ENCODE assay signal across 3 cellular contexts in the genomic region with DNA sequence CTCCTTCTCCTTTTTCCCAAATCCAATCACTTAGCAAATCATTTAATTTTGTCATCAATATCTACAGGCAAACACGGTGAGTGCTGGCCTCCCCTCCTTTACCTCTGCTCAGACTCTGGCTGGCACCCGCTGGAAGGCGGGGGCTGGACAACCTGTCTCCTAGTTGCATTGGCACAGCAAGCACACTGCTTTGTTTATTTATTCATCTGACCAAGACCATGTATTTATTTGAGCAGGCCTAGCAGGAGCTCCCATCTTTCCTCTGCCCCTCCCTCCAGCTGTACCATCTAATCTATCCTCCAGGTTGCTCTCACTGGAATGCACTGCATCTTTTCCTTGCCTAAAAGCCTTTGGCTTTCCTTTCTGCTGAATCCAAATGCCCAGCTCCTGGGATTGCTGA.
TF ChIP-seq lines count a peak whose summit lies in the region.

No MANE protein-coding gene starts in this region.

TF ChIP-seq in liver, 16 proteins besides CTCF, POLR2A, EP300 and RAD21:
- TF ChIP-seq FOXA2 (IDR thresholded peaks at IDR 0.05), result peak; percentile 56
- TF ChIP-seq NR2F2 (IDR thresholded peaks at IDR 0.05), result no peak
- no peak for TF ChIP-seq JUND (IDR thresholded peaks at IDR 0.05)
- TF ChIP-seq, protein P1, sequence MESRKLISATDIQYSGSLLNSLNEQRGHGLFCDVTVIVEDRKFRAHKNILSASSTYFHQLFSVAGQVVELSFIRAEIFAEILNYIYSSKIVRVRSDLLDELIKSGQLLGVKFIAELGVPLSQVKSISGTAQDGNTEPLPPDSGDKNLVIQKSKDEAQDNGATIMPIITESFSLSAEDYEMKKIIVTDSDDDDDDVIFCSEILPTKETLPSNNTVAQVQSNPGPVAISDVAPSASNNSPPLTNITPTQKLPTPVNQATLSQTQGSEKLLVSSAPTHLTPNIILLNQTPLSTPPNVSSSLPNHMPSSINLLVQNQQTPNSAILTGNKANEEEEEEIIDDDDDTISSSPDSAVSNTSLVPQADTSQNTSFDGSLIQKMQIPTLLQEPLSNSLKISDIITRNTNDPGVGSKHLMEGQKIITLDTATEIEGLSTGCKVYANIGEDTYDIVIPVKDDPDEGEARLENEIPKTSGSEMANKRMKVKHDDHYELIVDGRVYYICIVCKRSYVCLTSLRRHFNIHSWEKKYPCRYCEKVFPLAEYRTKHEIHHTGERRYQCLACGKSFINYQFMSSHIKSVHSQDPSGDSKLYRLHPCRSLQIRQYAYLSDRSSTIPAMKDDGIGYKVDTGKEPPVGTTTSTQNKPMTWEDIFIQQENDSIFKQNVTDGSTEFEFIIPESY (IDR thresholded peaks at IDR 0.05), result no peak
- TF ChIP-seq TAF1 (conservative IDR thresholded peaks at IDR 0.05), result no peak
- TF ChIP-seq HNF4A (conservative IDR thresholded peaks at IDR 0.05), result peak; percentile 16 to 18
- TF ChIP-seq GABPA (IDR thresholded peaks at IDR 0.05 in 1 of 2, conservative IDR thresholded peaks at IDR 0.05 in 1 of 2), result no peak
- no peak for TF ChIP-seq YY1 (IDR thresholded peaks at IDR 0.05)
- TF ChIP-seq, protein P2, sequence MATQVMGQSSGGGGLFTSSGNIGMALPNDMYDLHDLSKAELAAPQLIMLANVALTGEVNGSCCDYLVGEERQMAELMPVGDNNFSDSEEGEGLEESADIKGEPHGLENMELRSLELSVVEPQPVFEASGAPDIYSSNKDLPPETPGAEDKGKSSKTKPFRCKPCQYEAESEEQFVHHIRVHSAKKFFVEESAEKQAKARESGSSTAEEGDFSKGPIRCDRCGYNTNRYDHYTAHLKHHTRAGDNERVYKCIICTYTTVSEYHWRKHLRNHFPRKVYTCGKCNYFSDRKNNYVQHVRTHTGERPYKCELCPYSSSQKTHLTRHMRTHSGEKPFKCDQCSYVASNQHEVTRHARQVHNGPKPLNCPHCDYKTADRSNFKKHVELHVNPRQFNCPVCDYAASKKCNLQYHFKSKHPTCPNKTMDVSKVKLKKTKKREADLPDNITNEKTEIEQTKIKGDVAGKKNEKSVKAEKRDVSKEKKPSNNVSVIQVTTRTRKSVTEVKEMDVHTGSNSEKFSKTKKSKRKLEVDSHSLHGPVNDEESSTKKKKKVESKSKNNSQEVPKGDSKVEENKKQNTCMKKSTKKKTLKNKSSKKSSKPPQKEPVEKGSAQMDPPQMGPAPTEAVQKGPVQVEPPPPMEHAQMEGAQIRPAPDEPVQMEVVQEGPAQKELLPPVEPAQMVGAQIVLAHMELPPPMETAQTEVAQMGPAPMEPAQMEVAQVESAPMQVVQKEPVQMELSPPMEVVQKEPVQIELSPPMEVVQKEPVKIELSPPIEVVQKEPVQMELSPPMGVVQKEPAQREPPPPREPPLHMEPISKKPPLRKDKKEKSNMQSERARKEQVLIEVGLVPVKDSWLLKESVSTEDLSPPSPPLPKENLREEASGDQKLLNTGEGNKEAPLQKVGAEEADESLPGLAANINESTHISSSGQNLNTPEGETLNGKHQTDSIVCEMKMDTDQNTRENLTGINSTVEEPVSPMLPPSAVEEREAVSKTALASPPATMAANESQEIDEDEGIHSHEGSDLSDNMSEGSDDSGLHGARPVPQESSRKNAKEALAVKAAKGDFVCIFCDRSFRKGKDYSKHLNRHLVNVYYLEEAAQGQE (IDR thresholded peaks at IDR 0.05), result no peak
- TF ChIP-seq, protein P3, sequence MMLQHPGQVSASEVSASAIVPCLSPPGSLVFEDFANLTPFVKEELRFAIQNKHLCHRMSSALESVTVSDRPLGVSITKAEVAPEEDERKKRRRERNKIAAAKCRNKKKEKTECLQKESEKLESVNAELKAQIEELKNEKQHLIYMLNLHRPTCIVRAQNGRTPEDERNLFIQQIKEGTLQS (IDR thresholded peaks at IDR 0.05), result no peak
- TF ChIP-seq, protein P4, sequence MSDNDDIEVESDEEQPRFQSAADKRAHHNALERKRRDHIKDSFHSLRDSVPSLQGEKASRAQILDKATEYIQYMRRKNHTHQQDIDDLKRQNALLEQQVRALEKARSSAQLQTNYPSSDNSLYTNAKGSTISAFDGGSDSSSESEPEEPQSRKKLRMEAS (IDR thresholded peaks at IDR 0.05), result peak; percentile 15
- TF ChIP-seq RXRA (IDR thresholded peaks at IDR 0.05), result peak in 1 of 2 donors; percentile 29
- peak in 1 of 2 donors; percentile 29 for TF ChIP-seq EGR1 (IDR thresholded peaks at IDR 0.05; ENCODE audit: low read depth in 2 of 2)
- TF ChIP-seq SP1 (IDR thresholded peaks at IDR 0.05), result no peak
- TF ChIP-seq FOXA1 (IDR thresholded peaks at IDR 0.05), result no peak
- TF ChIP-seq HNF4G (IDR thresholded peaks at IDR 0.05), result no peak
TF ChIP-seq in liver: peak in this region for 5.

TF ChIP-seq in HepG2, 621 proteins besides CTCF, POLR2A, EP300 and RAD21:
- TF ChIP-seq, protein P5, sequence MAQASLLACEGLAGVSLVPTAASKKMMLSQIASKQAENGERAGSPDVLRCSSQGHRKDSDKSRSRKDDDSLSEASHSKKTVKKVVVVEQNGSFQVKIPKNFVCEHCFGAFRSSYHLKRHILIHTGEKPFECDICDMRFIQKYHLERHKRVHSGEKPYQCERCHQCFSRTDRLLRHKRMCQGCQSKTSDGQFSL (CRISPR knock-in tag; IDR thresholded peaks at IDR 0.05), result no peak
- TF ChIP-seq FOXO1 (CRISPR knock-in tag; IDR thresholded peaks at IDR 0.05), result no peak
TF ChIP-seq in HepG2: peak in this region for 0.

TF ChIP-seq in SK-N-SH, 30 proteins besides CTCF, POLR2A, EP300 and RAD21:
- no peak for TF ChIP-seq SMC3 (IDR thresholded peaks at IDR 0.05; ENCODE audit: low read depth, low read length)
- TF ChIP-seq TEAD4 (IDR thresholded peaks at IDR 0.05; ENCODE audit: borderline replicate concordance, insufficient read depth), result no peak
- no peak for TF ChIP-seq FOXJ3 (CRISPR knock-in tag; IDR thresholded peaks at IDR 0.05)
- TF ChIP-seq, protein P4 (IDR thresholded peaks at IDR 0.05; ENCODE audit: low read depth), result no peak
- TF ChIP-seq, protein P6, sequence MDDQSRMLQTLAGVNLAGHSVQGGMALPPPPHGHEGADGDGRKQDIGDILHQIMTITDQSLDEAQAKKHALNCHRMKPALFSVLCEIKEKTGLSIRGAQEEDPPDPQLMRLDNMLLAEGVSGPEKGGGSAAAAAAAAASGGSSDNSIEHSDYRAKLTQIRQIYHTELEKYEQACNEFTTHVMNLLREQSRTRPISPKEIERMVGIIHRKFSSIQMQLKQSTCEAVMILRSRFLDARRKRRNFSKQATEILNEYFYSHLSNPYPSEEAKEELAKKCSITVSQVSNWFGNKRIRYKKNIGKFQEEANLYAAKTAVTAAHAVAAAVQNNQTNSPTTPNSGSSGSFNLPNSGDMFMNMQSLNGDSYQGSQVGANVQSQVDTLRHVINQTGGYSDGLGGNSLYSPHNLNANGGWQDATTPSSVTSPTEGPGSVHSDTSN (IDR thresholded peaks at IDR 0.05), result no peak
- TF ChIP-seq ELF1 (IDR thresholded peaks at IDR 0.05), result no peak
- no peak for TF ChIP-seq FOSL2 (IDR thresholded peaks at IDR 0.05; ENCODE audit: borderline replicate concordance, low read depth)
- no peak for TF ChIP-seq TCF12 (IDR thresholded peaks at IDR 0.05)
- no peak for TF ChIP-seq CHD2 (IDR thresholded peaks at IDR 0.05; ENCODE audit: low read length, partially characterized antibody)
- no peak for TF ChIP-seq MXI1 (IDR thresholded peaks at IDR 0.05; ENCODE audit: low read depth, low read length)
- TF ChIP-seq, protein P7, sequence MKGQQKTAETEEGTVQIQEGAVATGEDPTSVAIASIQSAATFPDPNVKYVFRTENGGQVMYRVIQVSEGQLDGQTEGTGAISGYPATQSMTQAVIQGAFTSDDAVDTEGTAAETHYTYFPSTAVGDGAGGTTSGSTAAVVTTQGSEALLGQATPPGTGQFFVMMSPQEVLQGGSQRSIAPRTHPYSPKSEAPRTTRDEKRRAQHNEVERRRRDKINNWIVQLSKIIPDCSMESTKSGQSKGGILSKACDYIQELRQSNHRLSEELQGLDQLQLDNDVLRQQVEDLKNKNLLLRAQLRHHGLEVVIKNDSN (IDR thresholded peaks at IDR 0.05; ENCODE audit: borderline replicate concordance, low read depth), result no peak
- TF ChIP-seq, protein P8, sequence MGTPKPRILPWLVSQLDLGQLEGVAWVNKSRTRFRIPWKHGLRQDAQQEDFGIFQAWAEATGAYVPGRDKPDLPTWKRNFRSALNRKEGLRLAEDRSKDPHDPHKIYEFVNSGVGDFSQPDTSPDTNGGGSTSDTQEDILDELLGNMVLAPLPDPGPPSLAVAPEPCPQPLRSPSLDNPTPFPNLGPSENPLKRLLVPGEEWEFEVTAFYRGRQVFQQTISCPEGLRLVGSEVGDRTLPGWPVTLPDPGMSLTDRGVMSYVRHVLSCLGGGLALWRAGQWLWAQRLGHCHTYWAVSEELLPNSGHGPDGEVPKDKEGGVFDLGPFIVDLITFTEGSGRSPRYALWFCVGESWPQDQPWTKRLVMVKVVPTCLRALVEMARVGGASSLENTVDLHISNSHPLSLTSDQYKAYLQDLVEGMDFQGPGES (IDR thresholded peaks at IDR 0.05; ENCODE audit: low read depth, low read length), result no peak
- TF ChIP-seq RFX5 (IDR thresholded peaks at IDR 0.05; ENCODE audit: low read length), result no peak
- TF ChIP-seq RCOR1 (IDR thresholded peaks at IDR 0.05; ENCODE audit: low read length), result no peak
